Comparison of ENCODE assay signal across 12 cellular contexts in genomic region chr2:186641132-186641806, GRCh38. TPM values are rescaled to one million over a fixed set of nuclear protein-coding genes. Genes with fewer than 3 reads are reported as not detected.
DNase-seq lines count a peak whose midpoint lies in the region; ATAC-seq and TF ChIP-seq lines count a peak whose summit lies in the region.
"Had no signal": no experiment of that assay in that cellular context is flagged by ENCODE, and none has a peak within 500 bp of the region (broad histone marks: within the 10 kb centered on the region; RNA-seq: fewer than 3 reads in every experiment).

No MANE protein-coding gene starts in this region.

- H3K4me1 Mint-ChIP-seq in natural killer cell treated with Interleukin-12 subunit alpha and Interleukin-12 subunit beta and Interleukin-15 and Interleukin-18, amount 100 ng/mL, for 72 hours (ENCODE audit: low read depth in 2 of 2) = peaks cover 6 to 11% of the 10 kb centered on the region in 2 donors
- H3K4me1 Mint-ChIP-seq in natural killer cell (no peaks in the 10 kb centered on the region), T-cell (peaks cover 0 to 6% (median 0%) of the 10 kb centered on the region in 3 donors)

- peaks cover 15% of the 10 kb centered on the region for H3K36me3 Mint-ChIP-seq in natural killer cell treated with Interleukin-12 subunit alpha and Interleukin-12 subunit beta and Interleukin-15 and Interleukin-18, amount 100 ng/mL, for 72 hours
- H3K36me3 Mint-ChIP-seq in natural killer cell (no peaks in the 10 kb centered on the region), T-cell (peaks cover 15% of the 10 kb centered on the region)

- POLR2A ChIA-PET in T-cell (lab: Charles Lee) = no interaction called here

- DNase-seq in natural killer cell treated with Interleukin-12 subunit alpha and Interleukin-12 subunit beta and Interleukin-15 and Interleukin-18, amount 100 ng/mL, for 72 hours (ENCODE audit: low spot score) = no peak
- DNase-seq in natural killer cell = no peak
- peak; percentile 12 for DNase-seq in adipocyte (ENCODE audit: low read depth)
- DNase-seq in EL = no peak
- DNase-seq in T-cell = no peak
- no peak for DNase-seq in NCI-H446 treated with DMSO at 0.1 percent for 48 hours (lab: John Stamatoyannopoulos, UW)
- DNase-seq in HAP-1 (ENCODE audit: low spot score in 2 of 2) = no peak
- DNase-seq: activated CD8-positive, alpha-beta memory T cell treated with anti-CD3 and anti-CD28 coated beads for 24 hours had no signal

- CTCF ChIA-PET in T-cell (lab: Charles Lee) = interaction anchor here (0.7 to 4.3 kb wide), 10 partner anchors 11 to 155 kb away, joined by 3 to 44 read pairs (median 4); partner anchors contain the start of gene ZC3H15 (in 1 of the 2)

- H3K27ac Mint-ChIP-seq in natural killer cell treated with Interleukin-12 subunit alpha and Interleukin-12 subunit beta and Interleukin-15 and Interleukin-18, amount 100 ng/mL, for 72 hours = no peak overlapping the region
- H3K27ac Mint-ChIP-seq in natural killer cell (no peak overlapping the region), T-cell (no peak overlapping the region)
- H3K27ac Mint-ChIP-seq: IgD-negative memory B cell had no signal

- intact Hi-C loops in natural killer cell (cut with micrococcal nuclease) = loop anchor here (1.0 kb wide), 1 partner anchor 137 kb away; no protein-coding TSS in a partner anchor

- H3K4me3 Mint-ChIP-seq in natural killer cell treated with Interleukin-12 subunit alpha and Interleukin-12 subunit beta and Interleukin-15 and Interleukin-18, amount 100 ng/mL, for 72 hours = peak overlapping the region; percentile 31
- H3K4me3 Mint-ChIP-seq in natural killer cell = no peak overlapping the region
- no peak overlapping the region for H3K4me3 Mint-ChIP-seq in T-cell
- H3K4me3 Mint-ChIP-seq: IgD-negative memory B cell had no signal

- ATAC-seq in natural killer cell treated with Interleukin-12 subunit alpha and Interleukin-12 subunit beta and Interleukin-15 and Interleukin-18, amount 100 ng/mL, for 72 hours = peak in 1 of 2 donors; percentile 20
- no peak for ATAC-seq in natural killer cell
- peak; percentile 26 for ATAC-seq in HG03064 (IDR thresholded peaks at IDR 0.05; ENCODE audit: low read depth, unreplicated experiment)
- ATAC-seq in T-cell (replicated peaks in 1 of 4) = no peak

- H3K9me3 ChIP-seq in adipocyte (ENCODE audit: control insufficient read depth, low read length) = no peaks in the 10 kb centered on the region
- no peaks in the 10 kb centered on the region; the same call in 1 of the 2 replicates for H3K9me3 ChIP-seq in HAP-1

- H3K27me3 Mint-ChIP-seq in natural killer cell treated with Interleukin-12 subunit alpha and Interleukin-12 subunit beta and Interleukin-15 and Interleukin-18, amount 100 ng/mL, for 72 hours = no peaks in the 10 kb centered on the region
- H3K27me3 Mint-ChIP-seq in natural killer cell (ENCODE audit: low read depth in 2 of 2) (no peaks in the 10 kb centered on the region), T-cell (no peaks in the 10 kb centered on the region)
- H3K27me3 Mint-ChIP-seq: IgD-negative memory B cell had no signal

- H3K36me3 ChIP-seq in adipocyte (ENCODE audit: control insufficient read depth, insufficient read depth, low read length, severe bottlenecking) = peaks cover 86% of the 10 kb centered on the region
- peaks cover 21% of the 10 kb centered on the region for H3K36me3 ChIP-seq in HAP-1 (replicated peaks)

- H3K4me1 ChIP-seq in adipocyte (ENCODE audit: control insufficient read depth, insufficient read depth, low read length) = no peaks in the 10 kb centered on the region
- no peaks in the 10 kb centered on the region for H3K4me1 ChIP-seq in HAP-1

- H3K27me3 ChIP-seq in adipocyte (replicated peaks; ENCODE audit: control insufficient read depth, insufficient read depth, low read length) (no peaks in the 10 kb centered on the region), HAP-1 (ENCODE audit: low read depth) (no peaks in the 10 kb centered on the region)
- H3K27me3 ChIP-seq: brain microvascular endothelial cell had no signal

- H3K9me3 Mint-ChIP-seq in natural killer cell treated with Interleukin-12 subunit alpha and Interleukin-12 subunit beta and Interleukin-15 and Interleukin-18, amount 100 ng/mL, for 72 hours = no peaks in the 10 kb centered on the region
- H3K9me3 Mint-ChIP-seq in natural killer cell = no peaks in the 10 kb centered on the region
- no peaks in the 10 kb centered on the region for H3K9me3 Mint-ChIP-seq in T-cell
- H3K9me3 Mint-ChIP-seq: IgD-negative memory B cell had no signal

- in situ Hi-C loops in HAP-1 (cut with MboI; ENCODE audit: low sequenced_read_pairs) = loop anchor here (10.0 kb wide), 1 partner anchor 136 kb away; no protein-coding TSS in a partner anchor

- TF ChIP-seq CTCF in natural killer cell (IDR thresholded peaks at IDR 0.05) = no peak

- H3K4me3 ChIP-seq in adipocyte (ENCODE audit: low read length) (no peak overlapping the region), HAP-1 (no peak overlapping the region)
- H3K4me3 ChIP-seq: SK-N-MC had no signal

- no peak overlapping the region for H3K9ac ChIP-seq in adipocyte (ENCODE audit: low read length)

RNA-seq across cellular contexts. Expression of gene ITGAV, which starts 51.4 kb away (rescaled TPM):
- 10 to 100 TPM; 11.3 to 17.4 TPM for total RNA-seq in natural killer cell treated with Interleukin-12 subunit alpha and Interleukin-12 subunit beta and Interleukin-15 and Interleukin-18, amount 100 ng/mL, for 72 hours
- 10 to 100 TPM; 10.7 to 14.7 (median 12.0) TPM for total RNA-seq in natural killer cell
- 1 to 10 TPM; 5.8 to 9.5 (median 5.9) TPM for total RNA-seq in T-cell

RNA-seq across cellular contexts. Expression of gene FAM171B, which starts 52.6 kb away (rescaled TPM):
- total RNA-seq in natural killer cell treated with Interleukin-12 subunit alpha and Interleukin-12 subunit beta and Interleukin-15 and Interleukin-18, amount 100 ng/mL, for 72 hours = under 1 TPM; 0.50 to 0.61 TPM
- total RNA-seq in natural killer cell (1 to 10 TPM in 2 of 3 donors, under 1 TPM in 1; 0.26 to 1.3 (median 1.3) TPM), T-cell (under 1 TPM; 0.21 to 0.47 (median 0.23) TPM)
